In genomic region chr20:8432435-8433148, GRCh38 we compare ENCODE assay signal across 11 cellular contexts.
DNase-seq lines count a peak whose midpoint lies in the region; ATAC-seq and TF ChIP-seq lines count a peak whose summit lies in the region.
"Had no signal": no experiment of that assay in that cellular context is flagged by ENCODE, and none has a peak within 500 bp of the region (broad histone marks: within the 10 kb centered on the region; RNA-seq: fewer than 3 reads in every experiment).

No MANE protein-coding gene starts in this region.

- no CpG with 5 or more reads among the region's 7 CpGs for WGBS in mesendoderm (ENCODE audit: extremely low coverage, insufficient coverage, low lambda C conversion rate)

- H3K9me3 ChIP-seq in cardiac muscle cell (ENCODE audit: low read depth), result no peaks in the 10 kb centered on the region
- H3K9me3 ChIP-seq: left lung, upper lobe of left lung had no signal

- H3K4ac ChIP-seq in mesendoderm (ENCODE audit: low read depth, low read length), result peak overlapping the region; percentile 97

- H3K4me1 Mint-ChIP-seq in activated CD8-positive, alpha-beta T cell treated with anti-CD3 and anti-CD28 coated beads for 36 hours (ENCODE audit: low read depth), result peaks cover 9% of the 10 kb centered on the region
- H3K4me1 Mint-ChIP-seq in activated naive CD4-positive, alpha-beta T cell treated with anti-CD3 and anti-CD28 coated beads for 36 hours (ENCODE audit: low read depth), result no peaks in the 10 kb centered on the region

- H3K27ac ChIP-seq in cardiac muscle cell (peak overlapping the region; percentile 10), mesendoderm (ENCODE audit: low read depth, low read length) (peak overlapping the region; percentile 28)

- no peak overlapping the region for H4K8ac ChIP-seq in mesendoderm (ENCODE audit: low read depth, low read length)

- ATAC-seq in Right ventricle myocardium inferior (no peak), GM19035 (IDR thresholded peaks at IDR 0.05; ENCODE audit: unreplicated experiment) (no peak)
- no peak for ATAC-seq in activated CD8-positive, alpha-beta T cell treated with anti-CD3 and anti-CD28 coated beads for 36 hours
- ATAC-seq: left lung had no signal

- H3K9me3 Mint-ChIP-seq in activated CD8-positive, alpha-beta T cell treated with anti-CD3 and anti-CD28 coated beads for 36 hours, result no peaks in the 10 kb centered on the region
- H3K9me3 Mint-ChIP-seq in activated naive CD4-positive, alpha-beta T cell treated with anti-CD3 and anti-CD28 coated beads for 36 hours, result no peaks in the 10 kb centered on the region

- H4K5ac ChIP-seq in mesendoderm (ENCODE audit: low read length), result no peak overlapping the region

- no peaks in the 10 kb centered on the region for H3K27me3 Mint-ChIP-seq in activated CD8-positive, alpha-beta T cell treated with anti-CD3 and anti-CD28 coated beads for 36 hours
- no peaks in the 10 kb centered on the region for H3K27me3 Mint-ChIP-seq in activated naive CD4-positive, alpha-beta T cell treated with anti-CD3 and anti-CD28 coated beads for 36 hours (ENCODE audit: low read depth)

- no peaks in the 10 kb centered on the region for H3K79me2 ChIP-seq in mesendoderm (ENCODE audit: control insufficient read depth, insufficient read depth, low read length)

- H3K79me1 ChIP-seq in mesendoderm (ENCODE audit: low read length), result no peaks in the 10 kb centered on the region

- H3K27ac Mint-ChIP-seq in activated CD8-positive, alpha-beta T cell treated with anti-CD3 and anti-CD28 coated beads for 36 hours, result no peak overlapping the region
- H3K27ac Mint-ChIP-seq in activated naive CD4-positive, alpha-beta T cell treated with anti-CD3 and anti-CD28 coated beads for 36 hours, result no peak overlapping the region

- DNase-seq in cardiac muscle cell (ENCODE audit: low read depth in 1 of 2, low spot score in 1 of 2) (peak; percentile 11 to 27), Right ventricle myocardium inferior (ENCODE audit: missing footprints) (no peak), dermis blood vessel endothelial cell (peak; percentile 24), mesendoderm (peak; percentile 84), T-helper 9 cell (no peak)
- no peak for DNase-seq in activated CD8-positive, alpha-beta T cell treated with anti-CD3 and anti-CD28 coated beads for 36 hours
- DNase-seq in activated naive CD4-positive, alpha-beta T cell treated with anti-CD3 and anti-CD28 coated beads for 36 hours, result no peak
- DNase-seq: activated naive CD4-positive, alpha-beta T cell; left lung; upper lobe of left lung had no signal

- H3K36me3 Mint-ChIP-seq in activated CD8-positive, alpha-beta T cell treated with anti-CD3 and anti-CD28 coated beads for 36 hours (ENCODE audit: low read depth), result no peaks in the 10 kb centered on the region
- no peaks in the 10 kb centered on the region for H3K36me3 Mint-ChIP-seq in activated naive CD4-positive, alpha-beta T cell treated with anti-CD3 and anti-CD28 coated beads for 36 hours (ENCODE audit: low read depth)

- H2AK5ac ChIP-seq in mesendoderm (ENCODE audit: low read length), result no peak overlapping the region

- intact Hi-C loops in Right ventricle myocardium inferior (cut with DNase I), result no loop called here
- intact Hi-C loops in activated CD8-positive, alpha-beta T cell treated with anti-CD3 and anti-CD28 coated beads for 36 hours (cut with micrococcal nuclease), result no loop called here
- intact Hi-C loops in activated naive CD4-positive, alpha-beta T cell treated with anti-CD3 and anti-CD28 coated beads for 36 hours (cut with micrococcal nuclease), result no loop called here

- H3K18ac ChIP-seq in mesendoderm (ENCODE audit: low read length), result peak overlapping the region; percentile 60

- H3K23ac ChIP-seq in mesendoderm (ENCODE audit: low read length), result no peak overlapping the region

- H3K4me3 Mint-ChIP-seq in activated CD8-positive, alpha-beta T cell treated with anti-CD3 and anti-CD28 coated beads for 36 hours, result no peak overlapping the region
- H3K4me3 Mint-ChIP-seq in activated naive CD4-positive, alpha-beta T cell treated with anti-CD3 and anti-CD28 coated beads for 36 hours, result no peak overlapping the region

- H3K9ac ChIP-seq in mesendoderm (ENCODE audit: low read length), result no peak overlapping the region

- H3K4me2 ChIP-seq in mesendoderm (ENCODE audit: low read length), result no peak overlapping the region

- TF ChIP-seq CTCF in cardiac muscle cell (IDR thresholded peaks at IDR 0.05; ENCODE audit: low read depth, low read length), result no peak
- TF ChIP-seq CTCF in activated CD8-positive, alpha-beta T cell treated with anti-CD3 and anti-CD28 coated beads for 36 hours (IDR thresholded peaks at IDR 0.05), result no peak

- CTCF ChIA-PET in activated CD8-positive, alpha-beta T cell treated with anti-CD3 and anti-CD28 coated beads for 36 hours (lab: Charles Lee), result no interaction called here
- CTCF ChIA-PET in activated naive CD4-positive, alpha-beta T cell treated with anti-CD3 and anti-CD28 coated beads for 36 hours (lab: Charles Lee), result no interaction called here

- no peaks in the 10 kb centered on the region for H3K36me3 ChIP-seq in cardiac muscle cell
- no peaks in the 10 kb centered on the region for H3K36me3 ChIP-seq in mesendoderm (ENCODE audit: control insufficient read depth, insufficient read depth, low read length)
- H3K36me3 ChIP-seq: left lung, upper lobe of left lung had no signal

- POLR2A ChIA-PET in activated CD8-positive, alpha-beta T cell treated with anti-CD3 and anti-CD28 coated beads for 36 hours (lab: Charles Lee), result interaction anchor here (0.6 kb wide), 1 partner anchor 11 kb away, joined by 3 read pairs; no protein-coding TSS in a partner anchor

- H3K4me3 ChIP-seq in cardiac muscle cell (no peak overlapping the region), mesendoderm (ENCODE audit: low read length) (no peak overlapping the region)
- H3K4me3 ChIP-seq: left lung, upper lobe of left lung had no signal

- H3K27me3 ChIP-seq in cardiac muscle cell (no peaks in the 10 kb centered on the region), mesendoderm (ENCODE audit: insufficient read depth, low read length, poor library complexity) (no peaks in the 10 kb centered on the region)
- H3K27me3 ChIP-seq: left lung, upper lobe of left lung had no signal

- H2BK120ac ChIP-seq in mesendoderm (ENCODE audit: low read depth, low read length), result no peak overlapping the region

- no peak overlapping the region for H3K56ac ChIP-seq in mesendoderm (ENCODE audit: low read length)

- H3K4me1 ChIP-seq in cardiac muscle cell (ENCODE audit: low read depth) (peaks cover 8% of the 10 kb centered on the region), mesendoderm (ENCODE audit: control insufficient read depth, low read depth, low read length) (peaks cover 7% of the 10 kb centered on the region)

- H2BK5ac ChIP-seq in mesendoderm (ENCODE audit: low read length), result no peak overlapping the region

- H2BK15ac ChIP-seq in mesendoderm (replicated peaks; ENCODE audit: low read depth), result no peak overlapping the region

Comparison
In these comparisons a context has a peak if more than half of its experiments do, and no peak if none do; other contexts are left out.
1. DNase-seq: peak in cardiac muscle cell (2 of 2), dermis blood vessel endothelial cell (single experiment) and mesendoderm (single experiment); none in Right ventricle myocardium inferior (single experiment), activated CD8-positive, alpha-beta T cell treated with anti-CD3 and anti-CD28 coated beads for 36 hours (single experiment), activated naive CD4-positive, alpha-beta T cell treated with anti-CD3 and anti-CD28 coated beads for 36 hours (single experiment) and T-helper 9 cell (single experiment).